ENCODE assay signal across 9 cellular contexts in the genomic region with DNA sequence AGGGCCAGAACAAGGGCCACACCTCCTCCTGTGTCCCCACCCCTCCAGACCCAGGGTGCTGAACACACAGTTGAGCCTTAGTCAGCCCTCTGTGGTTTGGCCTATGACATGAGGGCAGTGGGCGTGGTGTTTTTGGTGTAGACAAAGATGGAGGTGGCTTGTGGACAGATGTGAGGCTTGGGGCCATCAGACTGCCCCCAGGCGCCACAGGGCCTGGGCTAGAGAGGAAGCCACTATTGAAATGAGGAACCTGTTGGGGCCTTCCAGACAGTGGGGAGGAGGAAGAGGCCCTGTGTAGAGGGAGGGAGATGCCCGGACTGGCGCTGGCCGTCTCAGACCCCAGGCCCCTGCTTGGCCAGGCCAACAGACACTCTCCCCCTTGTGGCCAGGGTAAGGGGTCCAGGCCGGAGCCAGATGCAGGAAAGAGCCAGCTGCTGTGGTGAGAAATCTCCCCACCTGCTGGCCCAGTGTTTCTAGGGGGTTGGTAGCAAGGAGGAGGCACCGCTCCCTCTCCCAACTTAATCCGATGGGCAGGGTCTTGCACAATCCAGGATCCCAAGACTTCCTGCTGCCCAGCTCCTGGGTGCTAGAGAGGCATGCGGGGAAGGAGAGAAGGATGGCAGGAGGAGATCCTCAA. TPM values are rescaled to one million over a fixed set of nuclear protein-coding genes. Genes with fewer than 3 reads are reported as not detected.
DNase-seq lines count a peak whose midpoint lies in the region; ATAC-seq, FAIRE-seq and TF ChIP-seq lines count a peak whose summit lies in the region.
"Had no signal": no experiment of that assay in that cellular context is flagged by ENCODE, and none has a peak within 500 bp of the region (broad histone marks: within the 10 kb centered on the region; RNA-seq: fewer than 3 reads in every experiment).

No MANE protein-coding gene starts in this region.

- H3K4me1 ChIP-seq in adrenal gland (replicated peaks in 1 of 2) (peaks cover 3 to 6% of the 10 kb centered on the region in 2 donors), tibial nerve (peaks cover 0 to 31% (median 9%) of the 10 kb centered on the region in 4 donors)

- FAIRE-seq in GM18507 (lab: Jason Lieb, UNC), result peak; percentile 67
- FAIRE-seq: colon had no signal

- ATAC-seq in HG02852 (IDR thresholded peaks at IDR 0.05; ENCODE audit: unreplicated experiment), result no peak

- DNase-seq in A172 (ENCODE audit: low spot score) (peak; percentile 66), GM18507 (ENCODE audit: extremely low spot score, insufficient read length, low read depth) (peak; percentile 20), KG1 (lab: John Stamatoyannopoulos, UW) (peak; percentile 68), adrenal gland (peak in 6 of 7 donors; percentile 60 to 82 (median 71)), tibial nerve (ENCODE audit: low spot score in 2 of 2) (peak; percentile 34 to 65), glomerular visceral epithelial cell (ENCODE audit: extremely low spot score) (no peak)

- TF ChIP-seq POLR2A in adrenal gland (IDR thresholded peaks at IDR 0.05), result no peak
- no peak for TF ChIP-seq POLR2A in tibial nerve (IDR thresholded peaks at IDR 0.05)

- intact Hi-C loops in adrenal gland (cut with DNase I), result no loop called here

- peak overlapping the region in 1 of 5 donors; percentile 62 for H3K27ac ChIP-seq in adrenal gland
- H3K27ac ChIP-seq in layer of hippocampus (ENCODE audit: low read depth, low read length), result peak overlapping the region; percentile 40
- H3K27ac ChIP-seq in tibial nerve, result peak overlapping the region in 3 of 4 donors; percentile 9 to 54 (median 29)

- H3K4me3 ChIP-seq in adrenal gland, result no peak overlapping the region
- H3K4me3 ChIP-seq in tibial nerve, result no peak overlapping the region

- no peaks in the 10 kb centered on the region for H3K9me3 ChIP-seq in adrenal gland (replicated peaks in 1 of 3)
- no peaks in the 10 kb centered on the region for H3K9me3 ChIP-seq in tibial nerve

- H3K36me3 ChIP-seq in adrenal gland (replicated peaks in 1 of 2) (no peaks in the 10 kb centered on the region), tibial nerve (no peaks in the 10 kb centered on the region)

- WGBS in adrenal gland, 4 donors, result 70 to 87% (median 76%) methylated on average over 8 to 9 of the region's 9 CpGs
- 81 to 94% methylated on average over 9 of the region's 9 CpGs for WGBS in tibial nerve, 2 donors

- TF ChIP-seq CTCF in adrenal gland (IDR thresholded peaks at IDR 0.05), result peak in 1 of 6 experiments; percentile 26
- peak in 1 of 5 experiments; percentile 5 for TF ChIP-seq CTCF in tibial nerve (IDR thresholded peaks at IDR 0.05)

- H3K27me3 ChIP-seq in adrenal gland (no peaks in the 10 kb centered on the region), layer of hippocampus (ENCODE audit: control insufficient read depth, insufficient read depth, low read length) (no peaks in the 10 kb centered on the region), tibial nerve (no peaks in the 10 kb centered on the region)

- TF ChIP-seq EP300 in tibial nerve (IDR thresholded peaks at IDR 0.05), result peak in 1 of 2 donors; percentile 45

RNA-seq across cellular contexts. Expression of gene SMAD7, which starts 53.8 kb away (rescaled TPM):
- total RNA-seq in A172 (2014; rRNA removed; shearing (Covaris generic)), result 6.2 and 8.5 TPM in 2 replicates
- total RNA-seq in adrenal gland, result 10 to 100 TPM; 14.5 to 68.3 (median 25.5) TPM
- polyA plus RNA-seq in adrenal gland, result 10 to 100 TPM in 1 of 3 donors, 1 to 10 TPM in 2; 6.1 to 12.6 (median 8.2) TPM
- 10 to 100 TPM; 34.3 to 56.8 (median 35.6) TPM for total RNA-seq in tibial nerve
